ENCODE assay signal across 11 cellular contexts in the genomic region with DNA sequence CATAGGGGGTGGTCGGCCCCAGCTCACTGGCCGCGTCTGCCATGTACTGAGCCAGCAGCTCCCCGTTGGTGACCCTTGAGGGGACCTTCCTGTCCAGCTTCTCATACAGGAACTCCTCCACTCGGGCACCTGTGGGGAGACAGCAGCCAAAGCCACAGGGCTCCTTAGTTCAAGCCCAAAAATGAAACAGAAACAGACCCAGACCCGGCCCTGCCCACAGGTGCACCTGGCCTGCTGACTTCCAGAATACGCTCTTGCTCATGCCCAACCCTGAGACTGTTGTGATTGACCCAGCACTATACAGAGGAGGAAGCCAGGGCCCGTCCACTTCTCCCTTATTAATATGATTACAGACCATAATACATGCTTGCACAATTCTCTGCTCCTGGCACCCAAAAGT. TPM values are rescaled to one million over a fixed set of nuclear protein-coding genes. Genes with fewer than 3 reads are reported as not detected.
A peak's percentile ranks its signal among the peaks of the same experiment; 100 is the strongest.
DNase-seq lines count a peak whose midpoint lies in the region; ATAC-seq and TF ChIP-seq lines count a peak whose summit lies in the region.
"Had no signal": no experiment of that assay in that cellular context is flagged by ENCODE, and none has a peak within 500 bp of the region (broad histone marks: within the 10 kb centered on the region; RNA-seq: fewer than 3 reads in every experiment).

No MANE protein-coding gene starts in this region.

- H3K36me3 ChIP-seq in mucosa of descending colon (ENCODE audit: low read depth): peaks cover 4% of the 10 kb centered on the region

- no peak for TF ChIP-seq CTCF in mucosa of descending colon (IDR thresholded peaks at IDR 0.05)

- DNase-seq in mucosa of descending colon (no peak), dermis blood vessel endothelial cell (no peak), NCI-H524 (lab: John Stamatoyannopoulos, UW) (no peak), cortex of kidney (lab: John Stamatoyannopoulos, UW) (no peak), hippocampal formation (lab: John Stamatoyannopoulos, UW) (no peak)
- DNase-seq: mesendoderm, NCI-H187 treated with DMSO at 0.1 percent for 48 hours, SHP77 had no signal

- H3K4me3 ChIP-seq in mucosa of descending colon: no peak overlapping the region

- ATAC-seq in GM18499 (IDR thresholded peaks at IDR 0.05; ENCODE audit: insufficient read depth, unreplicated experiment) (peak; percentile 46), GM21447 (IDR thresholded peaks at IDR 0.05; ENCODE audit: unreplicated experiment) (peak; percentile 72), HG03521 (IDR thresholded peaks at IDR 0.05; ENCODE audit: unreplicated experiment) (peak; percentile 74), mucosa of descending colon (peak; percentile 79)

- H3K9me3 ChIP-seq in mucosa of descending colon: no peaks in the 10 kb centered on the region

- intact Hi-C loops in mucosa of descending colon (cut with DNase I, micrococcal nuclease): no loop called here

- peaks cover under 1% of the 10 kb centered on the region for H3K4me1 ChIP-seq in mucosa of descending colon (ENCODE audit: low read depth)

RNA-seq across cellular contexts. Expression of gene SH3GLB2, which starts 7.0 kb away (rescaled TPM):
- 100 to 1,000 TPM; 107 to 158 (median 128) TPM for total RNA-seq in mucosa of descending colon
- total RNA-seq in dermis blood vessel endothelial cell: 60.2 and 70.1 TPM in 2 replicates

RNA-seq across cellular contexts. Expression of gene MIGA2, which starts 15.3 kb away (rescaled TPM):
- 10 to 100 TPM; 56.2 to 89.4 (median 57.1) TPM for total RNA-seq in mucosa of descending colon
- total RNA-seq in dermis blood vessel endothelial cell: 34.4 and 39.5 TPM in 2 replicates

RNA-seq across cellular contexts. Expression of gene DOLPP1, which starts 59.8 kb away (rescaled TPM):
- total RNA-seq in mucosa of descending colon (10 to 100 TPM; 27.6 to 59.7 (median 48.3) TPM), dermis blood vessel endothelial cell (10.7 and 15.5 TPM in 2 replicates)
